Comparison of ENCODE assay signal across 22 cellular contexts in the genomic region with DNA sequence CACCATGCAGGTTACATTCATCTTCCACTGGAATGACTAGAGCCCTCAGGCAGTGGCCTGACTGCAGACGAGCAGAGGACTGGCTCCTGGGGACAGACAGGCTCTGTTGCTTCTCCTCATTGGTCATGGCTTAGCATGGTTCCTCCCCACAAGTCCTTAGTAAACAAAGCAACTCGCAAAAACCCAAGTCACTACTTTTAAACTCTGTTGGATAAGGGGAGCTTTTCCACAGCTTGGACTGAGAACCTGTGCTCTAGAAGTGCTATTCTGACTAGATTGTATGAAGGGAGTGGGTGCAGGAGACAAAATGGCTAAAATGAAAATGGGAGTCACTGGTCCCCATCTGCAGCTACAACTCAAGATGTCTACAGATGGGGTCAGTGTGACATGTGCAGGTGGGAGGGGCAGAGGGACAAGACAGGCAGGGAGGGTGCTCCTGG. TPM values are rescaled to one million over a fixed set of nuclear protein-coding genes. Genes with fewer than 3 reads are reported as not detected.
"Had no signal": no experiment of that assay in that cellular context is flagged by ENCODE, and none has a peak within 500 bp of the region (broad histone marks: within the 10 kb centered on the region; RNA-seq: fewer than 3 reads in every experiment).

No MANE protein-coding gene starts in this region.

RNA-seq across cellular contexts. Expression of a gene that starts 4.6 kb away (rescaled TPM):
- total RNA-seq: activated CD8-positive, alpha-beta memory T cell treated with anti-CD3 and anti-CD28 coated beads for 36 hours; activated naive CD4-positive, alpha-beta T cell treated with anti-CD3 and anti-CD28 coated beads for 36 hours; activated naive CD8-positive, alpha-beta T cell treated with anti-CD3 and anti-CD28 coated beads for 36 hours; activated T-helper 1 cell treated with anti-CD3 and anti-CD28 coated beads, Interleukin-12 subunit alpha, Interleukin-12 subunit beta, Interleukin-2, Interleukin-4 antibody, amounts not matched to agents 30 ng/mL and 10 ng/mL and 1 ng/mL, durations not matched to agents 14 hours and 24 hours and 36 hours; adrenal gland; aorta; body of pancreas; cerebellum; dorsolateral prefrontal cortex; fibroblast of lung; foreskin keratinocyte; heart left ventricle; left ventricle myocardium inferior; lung; mucosa of gallbladder; osteoblast; right cardiac atrium; skeletal muscle tissue; transverse colon; uterus had no signal
- polyA plus RNA-seq: aorta, esophagus, fibroblast of lung, foreskin keratinocyte, heart left ventricle, immature natural killer cell, lung, right cardiac atrium had no signal
